In genomic region chr7:73436031-73436929, GRCh38 we compare ENCODE assay signal across 14 cellular contexts. TPM values are rescaled to one million over a fixed set of nuclear protein-coding genes. Genes with fewer than 3 reads are reported as not detected.
DNase-seq lines count a peak whose midpoint lies in the region; ATAC-seq and TF ChIP-seq lines count a peak whose summit lies in the region.
"Had no signal": no experiment of that assay in that cellular context is flagged by ENCODE, and none has a peak within 500 bp of the region (broad histone marks: within the 10 kb centered on the region; RNA-seq: fewer than 3 reads in every experiment).

No MANE protein-coding gene starts in this region.

- H3K27me3 Mint-ChIP-seq in progenitor cell of endocrine pancreas (peaks cover 13% of the 10 kb centered on the region), natural killer cell (ENCODE audit: low read depth in 2 of 2) (no peaks in the 10 kb centered on the region)

- no peak for ATAC-seq in natural killer cell
- ATAC-seq: activated T-cell treated with anti-CD3 and anti-CD28 coated beads, Interleukin-2, amount 50 U/mL, for 72 hours had no signal

- TF ChIP-seq CTCF in astrocyte of the spinal cord (IDR thresholded peaks at IDR 0.05; ENCODE audit: low read depth, low read length) (no peak), progenitor cell of endocrine pancreas (IDR thresholded peaks at IDR 0.05; ENCODE audit: unreplicated experiment) (no peak), natural killer cell (IDR thresholded peaks at IDR 0.05) (no peak)

- H3K9me3 Mint-ChIP-seq in progenitor cell of endocrine pancreas (ENCODE audit: low read depth) (no peaks in the 10 kb centered on the region), natural killer cell (no peaks in the 10 kb centered on the region)
- H3K9me3 Mint-ChIP-seq: activated T-cell treated with anti-CD3 and anti-CD28 coated beads, Interleukin-2, amount 50 U/mL, for 72 hours had no signal

- DNase-seq in DMS53 (lab: John Stamatoyannopoulos, UW), result peak; percentile 89
- peak; percentile 28 for DNase-seq in astrocyte of the spinal cord (ENCODE audit: low read depth, low spot score)
- DNase-seq in progenitor cell of endocrine pancreas (ENCODE audit: low spot score, unreplicated experiment), result no peak
- no peak for DNase-seq in natural killer cell
- no peak for DNase-seq in superior temporal gyrus (ENCODE audit: extremely low spot score)
- no peak for DNase-seq in activated effector memory CD4-positive, alpha-beta T cell treated with anti-CD3 and anti-CD28 coated beads, Interleukin-2, amount 50 U/mL, for 16 hours
- DNase-seq: activated CD4-positive, CD25-positive, alpha-beta regulatory T cell; activated T-cell treated with anti-CD3 and anti-CD28 coated beads, Interleukin-2, amount 50 U/mL, for 72 hours; DND-41; midbrain; NCI-H1436 treated with DMSO at 0.1 percent for 48 hours; RPMI8226 had no signal

- no peak for TF ChIP-seq EP300 in Ishikawa (IDR thresholded peaks at IDR 0.05; ENCODE audit: borderline replicate concordance)

- H3K4me1 Mint-ChIP-seq in progenitor cell of endocrine pancreas (ENCODE audit: low read depth) (peaks cover 2% of the 10 kb centered on the region), natural killer cell (no peaks in the 10 kb centered on the region)

- H3K27ac Mint-ChIP-seq in progenitor cell of endocrine pancreas, result peak overlapping the region; percentile 24
- no peak overlapping the region for H3K27ac Mint-ChIP-seq in natural killer cell
- H3K27ac Mint-ChIP-seq: activated T-cell treated with anti-CD3 and anti-CD28 coated beads, Interleukin-2, amount 50 U/mL, for 72 hours had no signal

- H3K4me3 ChIP-seq in astrocyte of the spinal cord (ENCODE audit: low read depth, low read length), result no peak overlapping the region
- H3K4me3 ChIP-seq: breast epithelium had no signal

- peak; percentile 10; the same call in 1 of the 2 replicates for TF ChIP-seq RAD21 in Ishikawa (IDR thresholded peaks at IDR 0.05; ENCODE audit: low read depth)

- in situ Hi-C loops in astrocyte of the spinal cord (cut with HindIII; ENCODE audit: low sequenced_read_pairs), result no loop called here

- H3K4me3 Mint-ChIP-seq in progenitor cell of endocrine pancreas (ENCODE audit: low read depth) (no peak overlapping the region), natural killer cell (no peak overlapping the region)

- intact Hi-C loops in natural killer cell (cut with micrococcal nuclease), result no loop called here

- H3K36me3 Mint-ChIP-seq in progenitor cell of endocrine pancreas (ENCODE audit: insufficient read depth), result peaks cover 10% of the 10 kb centered on the region
- no peaks in the 10 kb centered on the region for H3K36me3 Mint-ChIP-seq in natural killer cell

TF ChIP-seq in Ishikawa, 13 proteins besides CTCF, POLR2A, EP300 and RAD21:
- TF ChIP-seq TEAD4 (IDR thresholded peaks at IDR 0.05) (no peak), CEBPB (IDR thresholded peaks at IDR 0.05) (no peak), YY1 (IDR thresholded peaks at IDR 0.05; ENCODE audit: low read depth) (no peak), ZBTB7A (IDR thresholded peaks at IDR 0.05; ENCODE audit: low read depth) (no peak), MAX (IDR thresholded peaks at IDR 0.05) (no peak), NFIC (IDR thresholded peaks at IDR 0.05) (no peak), TAF1 (IDR thresholded peaks at IDR 0.05; ENCODE audit: low read depth) (no peak), CREB1 (IDR thresholded peaks at IDR 0.05; ENCODE audit: low read depth) (no peak), EGR1 (IDR thresholded peaks at IDR 0.05) (no peak), FOXM1 (IDR thresholded peaks at IDR 0.05; ENCODE audit: borderline replicate concordance, low read depth) (no peak), TCF12 (IDR thresholded peaks at IDR 0.05; ENCODE audit: low read depth) (no peak)
- TF ChIP-seq, protein P1, sequence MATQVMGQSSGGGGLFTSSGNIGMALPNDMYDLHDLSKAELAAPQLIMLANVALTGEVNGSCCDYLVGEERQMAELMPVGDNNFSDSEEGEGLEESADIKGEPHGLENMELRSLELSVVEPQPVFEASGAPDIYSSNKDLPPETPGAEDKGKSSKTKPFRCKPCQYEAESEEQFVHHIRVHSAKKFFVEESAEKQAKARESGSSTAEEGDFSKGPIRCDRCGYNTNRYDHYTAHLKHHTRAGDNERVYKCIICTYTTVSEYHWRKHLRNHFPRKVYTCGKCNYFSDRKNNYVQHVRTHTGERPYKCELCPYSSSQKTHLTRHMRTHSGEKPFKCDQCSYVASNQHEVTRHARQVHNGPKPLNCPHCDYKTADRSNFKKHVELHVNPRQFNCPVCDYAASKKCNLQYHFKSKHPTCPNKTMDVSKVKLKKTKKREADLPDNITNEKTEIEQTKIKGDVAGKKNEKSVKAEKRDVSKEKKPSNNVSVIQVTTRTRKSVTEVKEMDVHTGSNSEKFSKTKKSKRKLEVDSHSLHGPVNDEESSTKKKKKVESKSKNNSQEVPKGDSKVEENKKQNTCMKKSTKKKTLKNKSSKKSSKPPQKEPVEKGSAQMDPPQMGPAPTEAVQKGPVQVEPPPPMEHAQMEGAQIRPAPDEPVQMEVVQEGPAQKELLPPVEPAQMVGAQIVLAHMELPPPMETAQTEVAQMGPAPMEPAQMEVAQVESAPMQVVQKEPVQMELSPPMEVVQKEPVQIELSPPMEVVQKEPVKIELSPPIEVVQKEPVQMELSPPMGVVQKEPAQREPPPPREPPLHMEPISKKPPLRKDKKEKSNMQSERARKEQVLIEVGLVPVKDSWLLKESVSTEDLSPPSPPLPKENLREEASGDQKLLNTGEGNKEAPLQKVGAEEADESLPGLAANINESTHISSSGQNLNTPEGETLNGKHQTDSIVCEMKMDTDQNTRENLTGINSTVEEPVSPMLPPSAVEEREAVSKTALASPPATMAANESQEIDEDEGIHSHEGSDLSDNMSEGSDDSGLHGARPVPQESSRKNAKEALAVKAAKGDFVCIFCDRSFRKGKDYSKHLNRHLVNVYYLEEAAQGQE (IDR thresholded peaks at IDR 0.05; ENCODE audit: low read depth), result no peak
- TF ChIP-seq, protein P2, sequence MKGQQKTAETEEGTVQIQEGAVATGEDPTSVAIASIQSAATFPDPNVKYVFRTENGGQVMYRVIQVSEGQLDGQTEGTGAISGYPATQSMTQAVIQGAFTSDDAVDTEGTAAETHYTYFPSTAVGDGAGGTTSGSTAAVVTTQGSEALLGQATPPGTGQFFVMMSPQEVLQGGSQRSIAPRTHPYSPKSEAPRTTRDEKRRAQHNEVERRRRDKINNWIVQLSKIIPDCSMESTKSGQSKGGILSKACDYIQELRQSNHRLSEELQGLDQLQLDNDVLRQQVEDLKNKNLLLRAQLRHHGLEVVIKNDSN (IDR thresholded peaks at IDR 0.05), result no peak

RNA-seq across cellular contexts. Expression of gene FZD9, which starts 2.7 kb away (rescaled TPM):
- 1.6 and 1.8 TPM in 2 replicates for total RNA-seq in progenitor cell of endocrine pancreas
- under 1 TPM in 2 of 3 donors, not detected in 1; 0.15 to 0.25 TPM for total RNA-seq in natural killer cell

Comparison
In these comparisons a context has a peak if more than half of its experiments do, and no peak if none do; other contexts are left out.
1. DNase-seq: peak in DMS53 (single experiment) and astrocyte of the spinal cord (single experiment); none in progenitor cell of endocrine pancreas (single experiment), natural killer cell (single experiment), superior temporal gyrus (single experiment) and activated effector memory CD4-positive, alpha-beta T cell treated with anti-CD3 and anti-CD28 coated beads, Interleukin-2, amount 50 U/mL, for 16 hours (single experiment).